Comparison of ENCODE assay signal across 26 cellular contexts in the genomic region with DNA sequence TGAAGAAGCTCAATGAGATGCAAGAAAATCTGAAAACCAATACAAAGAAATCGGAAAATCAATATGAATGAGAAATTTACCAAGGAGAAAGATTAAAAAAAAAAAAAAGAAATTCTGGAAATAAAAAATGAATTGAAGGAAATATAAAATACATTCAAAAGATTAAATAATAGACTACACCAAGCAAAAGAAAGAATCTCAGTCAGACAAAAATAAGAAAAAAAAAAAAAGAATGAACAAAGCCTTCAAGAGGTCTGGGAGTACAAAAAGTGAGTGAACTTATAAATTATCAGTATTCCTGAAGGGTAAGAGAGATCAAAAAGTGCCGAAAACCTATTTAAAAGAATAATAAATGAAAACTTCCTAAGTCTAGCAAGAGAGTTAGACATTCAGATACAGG.
"Had no signal": no experiment of that assay in that cellular context is flagged by ENCODE, and none has a peak within 500 bp of the region (broad histone marks: within the 10 kb centered on the region; RNA-seq: fewer than 3 reads in every experiment).

No MANE protein-coding gene starts in this region.

- H3K9me3 ChIP-seq: esophagus squamous epithelium had no signal

- H3K4me1 Mint-ChIP-seq: immature natural killer cell, mesothelial cell of epicardium had no signal

- H3K27ac Mint-ChIP-seq: immature natural killer cell; mesothelial cell of epicardium; naive B cell; naive thymus-derived CD8-positive, alpha-beta T cell had no signal

- ATAC-seq: esophagus mucosa; gastroesophageal sphincter; left cardiac atrium; left lung; left ventricle myocardium superior; lower lobe of right lung; mucosa of descending colon; naive thymus-derived CD8-positive, alpha-beta T cell had no signal

- H3K27me3 Mint-ChIP-seq: naive B cell; naive thymus-derived CD8-positive, alpha-beta T cell had no signal

- H3K27ac ChIP-seq: coronary artery, dorsolateral prefrontal cortex, epithelial cell of prostate, esophagus squamous epithelium, gastroesophageal sphincter, heart left ventricle, hepatocyte, left lung, lower lobe of right lung had no signal

- H3K4me1 ChIP-seq: esophagus squamous epithelium, gastroesophageal sphincter, heart left ventricle, left lung, lower lobe of right lung had no signal

- H3K4me3 Mint-ChIP-seq: immature natural killer cell; mesothelial cell of epicardium; naive B cell; naive thymus-derived CD8-positive, alpha-beta T cell had no signal

- DNase-seq: dermis blood vessel endothelial cell; dorsolateral prefrontal cortex; effector CD4-positive, alpha-beta T cell; effector memory CD4-positive, alpha-beta T cell; erythroblast; esophagus squamous epithelium; foreskin fibroblast; foreskin melanocyte; heart left ventricle; hypothalamus; immature natural killer cell; islet precursor cell; left cardiac atrium; left lung; left ventricle myocardium superior; lower lobe of right lung; mesenchymal stem cell; mucosa of descending colon; naive B cell; naive thymus-derived CD8-positive, alpha-beta T cell had no signal

- H3K4me3 ChIP-seq: coronary artery, dorsolateral prefrontal cortex, esophagus squamous epithelium, gastroesophageal sphincter, heart left ventricle, hepatocyte, left lung, lower lobe of right lung, mucosa of descending colon had no signal
